1 cellular context compared by ENCODE assay signal in genomic region chr1:59290173-59290954, GRCh38.
TF ChIP-seq lines count a peak whose summit lies in the region.

No MANE protein-coding gene starts in this region.

TF ChIP-seq in K562, 482 proteins besides CTCF, POLR2A, EP300 and RAD21 (continued from another document):
- 0 out of 2 replicates have a peak, but pooled peaks have one; percentile 7 for TF ChIP-seq MAFK (IDR thresholded peaks at IDR 0.05; ENCODE audit: low read length)
- no peak for TF ChIP-seq TAF1 (IDR thresholded peaks at IDR 0.05; ENCODE audit: control insufficient read depth, extremely low read depth, insufficient read depth, low read length, severe bottlenecking)
- TF ChIP-seq ZBTB26 (CRISPR knock-in tag; IDR thresholded peaks at IDR 0.05) = peak; percentile 31; the same call in 1 of the 2 replicates
- TF ChIP-seq GABPB1 (CRISPR knock-in tag; IDR thresholded peaks at IDR 0.05) = no peak
- TF ChIP-seq C11orf30 (IDR thresholded peaks at IDR 0.05; ENCODE audit: low read depth) = peak; percentile 48; the same call in 1 of the 2 replicates
- TF ChIP-seq ZNF449 (CRISPR knock-in tag; IDR thresholded peaks at IDR 0.05) = no peak
- TF ChIP-seq ZNF764 (CRISPR knock-in tag; IDR thresholded peaks at IDR 0.05; ENCODE audit: low read depth) = no peak
- TF ChIP-seq JUND (IDR thresholded peaks at IDR 0.05; ENCODE audit: borderline replicate concordance, low read depth, low read length) = peak; percentile 84
- peak; percentile 79; the same call in 2 of the 3 replicates for TF ChIP-seq JUND (tag; IDR thresholded peaks at IDR 0.05; ENCODE audit: borderline replicate concordance, low read depth, low read length)
- no peak for TF ChIP-seq FOXM1 (IDR thresholded peaks at IDR 0.05; ENCODE audit: low read depth)
- TF ChIP-seq FOXM1 (CRISPR knock-in tag; IDR thresholded peaks at IDR 0.05; ENCODE audit: low read depth) = no peak
- no peak for TF ChIP-seq BRF2 (IDR thresholded peaks at IDR 0.05; ENCODE audit: borderline replicate concordance, insufficient read depth, insufficient read length)
- TF ChIP-seq MEF2A (IDR thresholded peaks at IDR 0.05; ENCODE audit: control insufficient read depth, low read depth, low read length) = peak; percentile 56; the same call in 1 of the 2 replicates
- no peak for TF ChIP-seq AFF4 (CRISPR knock-in tag; IDR thresholded peaks at IDR 0.05)
- peak in 1 of 2 experiments; percentile 31; a peak in 1 of 4 replicates for TF ChIP-seq TRIM24 (IDR thresholded peaks at IDR 0.05)
- 0 out of 2 replicates have a peak, but pooled peaks have one; percentile 17 for TF ChIP-seq SMC3 (conservative IDR thresholded peaks at IDR 0.05; ENCODE audit: insufficient read depth, low read depth, low read length)
- TF ChIP-seq ZC3H11A (IDR thresholded peaks at IDR 0.05; ENCODE audit: low read depth, low read length) = no peak
- no peak for TF ChIP-seq SMAD2 (IDR thresholded peaks at IDR 0.05; ENCODE audit: low read depth, low read length)
- no peak for TF ChIP-seq ZBTB1 (CRISPR knock-in tag; IDR thresholded peaks at IDR 0.05; ENCODE audit: borderline replicate concordance, low read depth)
- TF ChIP-seq CBFA2T2 (conservative IDR thresholded peaks at IDR 0.05) = peak; percentile 30; the same call in 1 of the 2 replicates
- TF ChIP-seq MAX (CRISPR knock-in tag; IDR thresholded peaks at IDR 0.05) = peak; percentile 89
- no peak for TF ChIP-seq ZNF3 (CRISPR knock-in tag; IDR thresholded peaks at IDR 0.05)
- no peak for TF ChIP-seq HOXB6 (CRISPR knock-in tag; IDR thresholded peaks at IDR 0.05; ENCODE audit: borderline replicate concordance)
- TF ChIP-seq ZBTB7A (IDR thresholded peaks at IDR 0.05; ENCODE audit: borderline replicate concordance, control insufficient read depth, low read depth, low read length) = no peak
- peak; percentile 74; the same call in 1 of the 2 replicates for TF ChIP-seq THRB (CRISPR knock-in tag; conservative IDR thresholded peaks at IDR 0.05)
- peak; percentile 42; the same call in 1 of the 2 replicates for TF ChIP-seq ELF4 (CRISPR knock-in tag; IDR thresholded peaks at IDR 0.05)
- no peak for TF ChIP-seq POLR2AphosphoS2 (IDR thresholded peaks at IDR 0.05; ENCODE audit: low read length)
- no peak for TF ChIP-seq NCOA6 (IDR thresholded peaks at IDR 0.05)
- TF ChIP-seq ZC3H8 (IDR thresholded peaks at IDR 0.05) = no peak
- TF ChIP-seq ZNF217 (CRISPR knock-in tag; IDR thresholded peaks at IDR 0.05) = no peak
- no peak for TF ChIP-seq FOXJ2 (tag; IDR thresholded peaks at IDR 0.05)
- no peak for TF ChIP-seq ZNF644 (tag; IDR thresholded peaks at IDR 0.05; ENCODE audit: low read depth)
- TF ChIP-seq RBM34 (IDR thresholded peaks at IDR 0.05; ENCODE audit: borderline replicate concordance, insufficient read depth, low read length) = no peak
